12 cellular contexts compared by ENCODE assay signal in the genomic region with DNA sequence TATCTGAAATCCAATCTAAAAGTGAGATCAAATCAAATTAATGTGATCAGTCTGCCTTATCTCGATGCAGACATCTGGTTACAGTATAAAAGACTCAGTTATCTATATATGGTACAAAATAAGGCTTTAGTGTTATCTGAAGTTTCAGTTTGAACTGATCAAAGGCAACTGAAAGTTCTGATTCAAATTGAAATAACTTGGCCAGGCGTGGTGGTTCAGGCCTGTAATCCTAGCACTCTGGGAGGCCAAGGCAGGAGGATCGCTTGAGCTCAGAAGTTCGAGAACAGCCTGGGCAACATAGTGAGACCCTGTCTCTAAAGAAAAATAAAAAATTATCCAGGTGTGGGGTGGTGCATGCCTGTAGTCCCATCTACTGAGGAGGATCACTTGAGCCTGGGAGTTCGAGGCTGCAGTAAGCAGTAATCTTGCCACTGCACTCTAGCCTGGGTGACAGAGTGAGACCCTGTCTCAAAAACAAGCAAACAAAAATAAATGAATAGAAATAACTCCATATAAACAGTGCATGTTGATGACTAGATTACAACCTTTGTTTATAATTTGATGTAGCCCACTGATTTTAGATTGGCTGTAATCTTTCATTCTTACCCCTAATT. TPM values are rescaled to one million over a fixed set of nuclear protein-coding genes. Genes with fewer than 3 reads are reported as not detected.
DNase-seq lines count a peak whose midpoint lies in the region; ATAC-seq and TF ChIP-seq lines count a peak whose summit lies in the region.
"Not testable (repeated sequence)": the region's sequence is repeated elsewhere in the genome, so short reads cannot be mapped to it uniquely, and the experiment has no call there.
"Had no signal": no experiment of that assay in that cellular context is flagged by ENCODE, and none has a peak within 500 bp of the region (broad histone marks: within the 10 kb centered on the region; RNA-seq: fewer than 3 reads in every experiment).

No MANE protein-coding gene starts in this region.

- peak overlapping the region in 2 of 3 donors; percentile 26 to 31 for H3K27ac Mint-ChIP-seq in IgD-negative memory B cell
- H3K27ac Mint-ChIP-seq in activated CD8-positive, alpha-beta T cell treated with anti-CD3 and anti-CD28 coated beads, Interleukin-2, amount 10 ng/mL, durations not matched to agents 7 days and 5 days = not testable (repeated sequence)

- H3K27me3 Mint-ChIP-seq in IgD-negative memory B cell = not testable (repeated sequence)
- H3K27me3 Mint-ChIP-seq in activated CD8-positive, alpha-beta T cell treated with anti-CD3 and anti-CD28 coated beads, Interleukin-2, amount 10 ng/mL, durations not matched to agents 7 days and 5 days (ENCODE audit: low read depth) = peaks cover 10% of the 10 kb centered on the region

- POLR2A ChIA-PET in GM10248 (lab: Yijun Ruan, JAX) = interaction anchor here (1.0 kb wide), 1 partner anchor 15 kb away, joined by 3 read pairs; no protein-coding TSS in a partner anchor
- POLR2A ChIA-PET in activated CD8-positive, alpha-beta T cell treated with anti-CD3 and anti-CD28 coated beads, Interleukin-2, amount 10 ng/mL, durations not matched to agents 7 days and 5 days (lab: Charles Lee) = interaction anchor here (0.6 kb wide), 1 partner anchor 29 kb away, joined by 3 read pairs; no protein-coding TSS in a partner anchor

- H3K4me1 Mint-ChIP-seq in IgD-negative memory B cell = peaks cover 21 to 30% (median 22%) of the 10 kb centered on the region in 3 donors
- peaks cover 27% of the 10 kb centered on the region for H3K4me1 Mint-ChIP-seq in activated CD8-positive, alpha-beta T cell treated with anti-CD3 and anti-CD28 coated beads, Interleukin-2, amount 10 ng/mL, durations not matched to agents 7 days and 5 days (ENCODE audit: low read depth)

- H3K36me3 Mint-ChIP-seq in IgD-negative memory B cell; activated CD8-positive, alpha-beta T cell treated with anti-CD3 and anti-CD28 coated beads, Interleukin-2, amount 10 ng/mL, durations not matched to agents 7 days and 5 days (ENCODE audit: low read depth): not testable (repeated sequence)

- CTCF ChIA-PET in GM10248 (lab: Yijun Ruan, JAX) = interaction anchor here (0.9 to 1.3 kb wide), 4 partner anchors 9 to 28 kb away, joined by 3 to 5 read pairs (median 4); no protein-coding TSS in a partner anchor
- CTCF ChIA-PET in activated CD8-positive, alpha-beta T cell treated with anti-CD3 and anti-CD28 coated beads, Interleukin-2, amount 10 ng/mL, durations not matched to agents 7 days and 5 days (lab: Charles Lee) = interaction anchor here (1.0 to 1.5 kb wide), 2 partner anchors 10 to 43 kb away, joined by 4 read pairs; no protein-coding TSS in a partner anchor

- H3K4me3 Mint-ChIP-seq in IgD-negative memory B cell = peak overlapping the region; percentile 67 to 89 (median 84)
- not testable (repeated sequence) for H3K4me3 Mint-ChIP-seq in activated CD8-positive, alpha-beta T cell treated with anti-CD3 and anti-CD28 coated beads, Interleukin-2, amount 10 ng/mL, durations not matched to agents 7 days and 5 days

- not testable (repeated sequence) for TF ChIP-seq CTCF in GM10248 (IDR thresholded peaks at IDR 0.05; ENCODE audit: control extremely low read depth, extremely low read depth, low read depth, missing control alignments)

- H3K9me3 Mint-ChIP-seq in IgD-negative memory B cell; activated CD8-positive, alpha-beta T cell treated with anti-CD3 and anti-CD28 coated beads, Interleukin-2, amount 10 ng/mL, durations not matched to agents 7 days and 5 days (ENCODE audit: insufficient read depth): not testable (repeated sequence)

- DNase-seq in GM10248 (ENCODE audit: extremely low spot score) = peak; percentile 20
- not testable (repeated sequence) for DNase-seq in activated CD8-positive, alpha-beta T cell treated with anti-CD3 and anti-CD28 coated beads, Interleukin-2, amount 10 ng/mL, durations not matched to agents 7 days and 5 days
- peak; percentile 32 for DNase-seq in stimulated activated CD4-positive, alpha-beta T cell treated with anti-CD3 and anti-CD28 coated beads, Interleukin-15, amount 100 ng/mL, for 24 hours

- peak; percentile 73 for ATAC-seq in GM18870 (IDR thresholded peaks at IDR 0.05; ENCODE audit: unreplicated experiment)
- peak; percentile 84 for ATAC-seq in GM21360 (IDR thresholded peaks at IDR 0.05; ENCODE audit: unreplicated experiment)
- peak; percentile 78 for ATAC-seq in HG02642 (IDR thresholded peaks at IDR 0.05; ENCODE audit: poor library complexity, unreplicated experiment)
- ATAC-seq in HG03139 (IDR thresholded peaks at IDR 0.05; ENCODE audit: unreplicated experiment) = peak; percentile 49
- peak; percentile 57 for ATAC-seq in activated CD8-positive, alpha-beta T cell treated with anti-CD3 and anti-CD28 coated beads, Interleukin-2, amount 10 ng/mL, durations not matched to agents 7 days and 5 days

RNA-seq across cellular contexts. Expression of a gene that starts 4.9 kb away (rescaled TPM):
- 1,651 TPM for polyA plus RNA-seq in IgD-negative memory B cell
- not detected for total RNA-seq in activated CD8-positive, alpha-beta T cell treated with anti-CD3 and anti-CD28 coated beads, Interleukin-2, amount 10 ng/mL, durations not matched to agents 7 days and 5 days
- total RNA-seq: HepG2 had no signal
- polyA plus RNA-seq: HepG2 had no signal

RNA-seq across cellular contexts. Expression of a gene that starts 26.9 kb away (rescaled TPM):
- 15.9 TPM for polyA plus RNA-seq in IgD-negative memory B cell
- 10 to 100 TPM; 38.7 to 39.2 TPM for total RNA-seq in activated CD8-positive, alpha-beta T cell treated with anti-CD3 and anti-CD28 coated beads, Interleukin-2, amount 10 ng/mL, durations not matched to agents 7 days and 5 days

RNA-seq across cellular contexts. Expression of a gene that starts 32.9 kb away (rescaled TPM):
- 1.7 TPM for polyA plus RNA-seq in IgD-negative memory B cell
- not detected for total RNA-seq in activated CD8-positive, alpha-beta T cell treated with anti-CD3 and anti-CD28 coated beads, Interleukin-2, amount 10 ng/mL, durations not matched to agents 7 days and 5 days
- total RNA-seq: activated CD4-positive, alpha-beta memory T cell treated with anti-CD3 and anti-CD28 coated beads, Interleukin-2, amount 10 ng/mL, durations not matched to agents 7 days and 5 days; CD4-positive, alpha-beta T cell; HepG2; vagina had no signal
- polyA plus RNA-seq: HepG2 had no signal
